9 cellular contexts compared by ENCODE assay signal in the genomic region with DNA sequence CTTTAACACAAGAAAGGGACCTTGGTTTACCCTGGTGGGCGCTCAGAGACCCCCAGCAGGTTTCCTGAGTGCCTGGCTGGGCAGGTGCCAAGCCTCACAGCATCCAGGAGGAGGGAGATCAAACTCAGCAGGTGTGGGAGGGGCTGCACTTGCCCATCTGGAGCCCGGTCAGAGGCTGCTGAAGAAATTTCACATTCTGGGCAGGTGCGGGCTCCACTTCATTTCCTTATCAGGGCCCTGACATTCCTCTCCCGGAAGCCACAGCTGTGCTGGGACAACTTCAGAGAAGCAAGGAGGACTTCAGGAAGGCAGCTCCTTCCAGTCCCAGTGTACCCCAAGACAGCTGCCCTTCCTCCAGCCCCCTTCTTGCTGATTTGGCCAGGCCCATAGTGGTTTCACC.
DNase-seq lines count a peak whose midpoint lies in the region; ATAC-seq and TF ChIP-seq lines count a peak whose summit lies in the region.
"Had no signal": no experiment of that assay in that cellular context is flagged by ENCODE, and none has a peak within 500 bp of the region (broad histone marks: within the 10 kb centered on the region; RNA-seq: fewer than 3 reads in every experiment).

No MANE protein-coding gene starts in this region.

- DNase-seq in natural killer cell (no peak), immature natural killer cell (no peak), vagina (ENCODE audit: extremely low spot score in 2 of 2) (no peak), D341Med (ENCODE audit: low spot score) (no peak), NOMO-1 treated with dmso at 0.1 percent for 144 hours (lab: John Stamatoyannopoulos, UW; ENCODE audit: unreplicated experiment) (no peak)
- no peak for DNase-seq in natural killer cell treated with Interleukin-12 subunit alpha and Interleukin-12 subunit beta and Interleukin-15 and Interleukin-18, amount 100 ng/mL, for 72 hours (ENCODE audit: low spot score)
- DNase-seq in central memory CD4-positive, alpha-beta T cell: no peak
- DNase-seq: PC-9 had no signal

- no peaks in the 10 kb centered on the region for H3K9me3 ChIP-seq in vagina

- H3K36me3 Mint-ChIP-seq in natural killer cell (no peaks in the 10 kb centered on the region), immature natural killer cell (peaks cover 0 to 3% (median 0%) of the 10 kb centered on the region in 3 donors)
- no peaks in the 10 kb centered on the region for H3K36me3 Mint-ChIP-seq in natural killer cell treated with Interleukin-12 subunit alpha and Interleukin-12 subunit beta and Interleukin-15 and Interleukin-18, amount 100 ng/mL, for 72 hours

- peak overlapping the region; percentile 98 for H3K27ac ChIP-seq in vagina
- H3K27ac ChIP-seq: PC-9 had no signal

- peaks cover 15 to 22% of the 10 kb centered on the region in 2 donors for H3K4me1 Mint-ChIP-seq in natural killer cell
- peaks cover 65 to 68% of the 10 kb centered on the region in 2 donors for H3K4me1 Mint-ChIP-seq in natural killer cell treated with Interleukin-12 subunit alpha and Interleukin-12 subunit beta and Interleukin-15 and Interleukin-18, amount 100 ng/mL, for 72 hours (ENCODE audit: low read depth in 2 of 2)
- H3K4me1 Mint-ChIP-seq in immature natural killer cell: peaks cover 23 to 33% of the 10 kb centered on the region in 2 donors

- peaks cover 82% of the 10 kb centered on the region for H3K4me1 ChIP-seq in vagina

- no peaks in the 10 kb centered on the region for H3K36me3 ChIP-seq in vagina

- intact Hi-C loops in natural killer cell (cut with micrococcal nuclease) (no loop called here), vagina (cut with DNase I) (no loop called here)

- ATAC-seq in natural killer cell (no peak), SK-N-SH treated with all-trans-retinoic acid at 6 μM for 48 hours (peak; percentile 4; the same call in 2 of the 3 replicates)
- ATAC-seq in natural killer cell treated with Interleukin-12 subunit alpha and Interleukin-12 subunit beta and Interleukin-15 and Interleukin-18, amount 100 ng/mL, for 72 hours: no peak

- H3K27me3 Mint-ChIP-seq in natural killer cell (ENCODE audit: low read depth in 2 of 2) (no peaks in the 10 kb centered on the region), immature natural killer cell (ENCODE audit: low read depth in 3 of 3) (peaks cover 1 to 16% (median 4%) of the 10 kb centered on the region in 3 donors)
- no peaks in the 10 kb centered on the region for H3K27me3 Mint-ChIP-seq in natural killer cell treated with Interleukin-12 subunit alpha and Interleukin-12 subunit beta and Interleukin-15 and Interleukin-18, amount 100 ng/mL, for 72 hours

- H3K27me3 ChIP-seq in vagina: no peaks in the 10 kb centered on the region

- no peak for TF ChIP-seq POLR2A in vagina (IDR thresholded peaks at IDR 0.05)

- H3K4me3 ChIP-seq in vagina: no peak overlapping the region
- H3K4me3 ChIP-seq: PC-9 had no signal

- H3K27ac Mint-ChIP-seq in natural killer cell: no peak overlapping the region
- H3K27ac Mint-ChIP-seq in natural killer cell treated with Interleukin-12 subunit alpha and Interleukin-12 subunit beta and Interleukin-15 and Interleukin-18, amount 100 ng/mL, for 72 hours: peak overlapping the region in 1 of 2 donors; percentile 84
- H3K27ac Mint-ChIP-seq in immature natural killer cell: no peak overlapping the region

- H3K4me3 Mint-ChIP-seq in natural killer cell (peak overlapping the region; percentile 49), immature natural killer cell (peak overlapping the region in 4 of 5 donors; percentile 25 to 87 (median 71))
- no peak overlapping the region for H3K4me3 Mint-ChIP-seq in natural killer cell treated with Interleukin-12 subunit alpha and Interleukin-12 subunit beta and Interleukin-15 and Interleukin-18, amount 100 ng/mL, for 72 hours

- H3K9me3 Mint-ChIP-seq in natural killer cell (no peaks in the 10 kb centered on the region), immature natural killer cell (no peaks in the 10 kb centered on the region)
- H3K9me3 Mint-ChIP-seq in natural killer cell treated with Interleukin-12 subunit alpha and Interleukin-12 subunit beta and Interleukin-15 and Interleukin-18, amount 100 ng/mL, for 72 hours: no peaks in the 10 kb centered on the region

- TF ChIP-seq CTCF in natural killer cell (IDR thresholded peaks at IDR 0.05) (no peak), vagina (IDR thresholded peaks at IDR 0.05) (no peak)

TF ChIP-seq in SK-N-SH treated with all-trans-retinoic acid at 6 μM for 48 hours, 23 proteins besides CTCF, POLR2A, EP300 and RAD21:
- TF ChIP-seq, protein P1, sequence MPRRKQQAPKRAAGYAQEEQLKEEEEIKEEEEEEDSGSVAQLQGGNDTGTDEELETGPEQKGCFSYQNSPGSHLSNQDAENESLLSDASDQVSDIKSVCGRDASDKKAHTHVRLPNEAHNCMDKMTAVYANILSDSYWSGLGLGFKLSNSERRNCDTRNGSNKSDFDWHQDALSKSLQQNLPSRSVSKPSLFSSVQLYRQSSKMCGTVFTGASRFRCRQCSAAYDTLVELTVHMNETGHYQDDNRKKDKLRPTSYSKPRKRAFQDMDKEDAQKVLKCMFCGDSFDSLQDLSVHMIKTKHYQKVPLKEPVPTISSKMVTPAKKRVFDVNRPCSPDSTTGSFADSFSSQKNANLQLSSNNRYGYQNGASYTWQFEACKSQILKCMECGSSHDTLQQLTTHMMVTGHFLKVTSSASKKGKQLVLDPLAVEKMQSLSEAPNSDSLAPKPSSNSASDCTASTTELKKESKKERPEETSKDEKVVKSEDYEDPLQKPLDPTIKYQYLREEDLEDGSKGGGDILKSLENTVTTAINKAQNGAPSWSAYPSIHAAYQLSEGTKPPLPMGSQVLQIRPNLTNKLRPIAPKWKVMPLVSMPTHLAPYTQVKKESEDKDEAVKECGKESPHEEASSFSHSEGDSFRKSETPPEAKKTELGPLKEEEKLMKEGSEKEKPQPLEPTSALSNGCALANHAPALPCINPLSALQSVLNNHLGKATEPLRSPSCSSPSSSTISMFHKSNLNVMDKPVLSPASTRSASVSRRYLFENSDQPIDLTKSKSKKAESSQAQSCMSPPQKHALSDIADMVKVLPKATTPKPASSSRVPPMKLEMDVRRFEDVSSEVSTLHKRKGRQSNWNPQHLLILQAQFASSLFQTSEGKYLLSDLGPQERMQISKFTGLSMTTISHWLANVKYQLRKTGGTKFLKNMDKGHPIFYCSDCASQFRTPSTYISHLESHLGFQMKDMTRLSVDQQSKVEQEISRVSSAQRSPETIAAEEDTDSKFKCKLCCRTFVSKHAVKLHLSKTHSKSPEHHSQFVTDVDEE (CRISPR knock-in tag; IDR thresholded peaks at IDR 0.05): no peak
- no peak for TF ChIP-seq ARNTL (CRISPR knock-in tag; IDR thresholded peaks at IDR 0.05; ENCODE audit: borderline replicate concordance, low read depth)
